ENCODE assay signal across 26 cellular contexts in genomic region chr15:65300924-65301441, GRCh38. TPM values are rescaled to one million over a fixed set of nuclear protein-coding genes. Genes with fewer than 3 reads are reported as not detected.
A peak's percentile ranks its signal among the peaks of the same experiment; 100 is the strongest.
DNase-seq lines count a peak whose midpoint lies in the region; ATAC-seq and TF ChIP-seq lines count a peak whose summit lies in the region.
"Had no signal": no experiment of that assay in that cellular context is flagged by ENCODE, and none has a peak within 500 bp of the region (broad histone marks: within the 10 kb centered on the region; RNA-seq: fewer than 3 reads in every experiment).

No MANE protein-coding gene starts in this region.

- ATAC-seq in Right ventricle myocardium inferior (no peak), T-helper 17 cell (no peak)
- ATAC-seq: body of pancreas; K562; stimulated activated memory B cell treated with anti-CD40 and anti-IgM and Interleukin-4, amounts not matched to agents 10 μg/mL and 1 μg/mL and 100 μg/mL, for 72 hours had no signal

- DNase-seq in Right ventricle myocardium inferior (ENCODE audit: missing footprints) (peak; percentile 61), cardiac septum (ENCODE audit: low spot score) (no peak), T-helper 17 cell (no peak), testis (peak; percentile 43), endothelial cell (ENCODE audit: low spot score) (no peak), hepatic stellate cell (ENCODE audit: low spot score) (no peak), NOMO-1 treated with dmso at 0.1 percent for 144 hours (lab: John Stamatoyannopoulos, UW; ENCODE audit: unreplicated experiment) (no peak)
- DNase-seq: DMS153, GOT3, heart right ventricle, NCI-H1694, NCI-H2171 treated with DMSO at 0.1 percent for 48 hours, Right ventricle myocardium superior had no signal

- H3K4me3 ChIP-seq in iPS-18c (ENCODE audit: insufficient read depth, low read depth, low read length) (peak overlapping the region; percentile 43), testis (peak overlapping the region; percentile 13 to 51)
- H3K4me3 ChIP-seq: body of pancreas, K562 had no signal

- WGBS in testis, 2 donors = 42 to 81% methylated on average over 4 to 36 of the region's 36 CpGs

- H3K36me3 Mint-ChIP-seq in T-helper 17 cell (ENCODE audit: low read depth) (no peaks in the 10 kb centered on the region), endothelial cell (ENCODE audit: low read depth, unreplicated experiment) (no peaks in the 10 kb centered on the region)
- H3K36me3 Mint-ChIP-seq: activated naive CD8-positive, alpha-beta T cell treated with anti-CD3 and anti-CD28 coated beads, Interleukin-2, amount 10 ng/mL, durations not matched to agents 7 days and 5 days; stimulated activated memory B cell treated with anti-CD40 and anti-IgM and Interleukin-4, amounts not matched to agents 10 μg/mL and 1 μg/mL and 100 μg/mL, for 72 hours had no signal

- H3K27me3 ChIP-seq in testis = no peaks in the 10 kb centered on the region
- H3K27me3 ChIP-seq: body of pancreas, heart right ventricle had no signal

- peak overlapping the region; percentile 96 for H3K27ac Mint-ChIP-seq in T-helper 17 cell
- H3K27ac Mint-ChIP-seq in endothelial cell (ENCODE audit: unreplicated experiment) = no peak overlapping the region

- H3K4me3 Mint-ChIP-seq in T-helper 17 cell (no peak overlapping the region), endothelial cell (ENCODE audit: unreplicated experiment) (no peak overlapping the region)

- H3K4me1 Mint-ChIP-seq in T-helper 17 cell = peaks cover 31% of the 10 kb centered on the region
- peaks cover 12% of the 10 kb centered on the region for H3K4me1 Mint-ChIP-seq in endothelial cell (ENCODE audit: unreplicated experiment)

- H3K9me3 Mint-ChIP-seq in endothelial cell (ENCODE audit: unreplicated experiment) = no peaks in the 10 kb centered on the region
- H3K9me3 Mint-ChIP-seq: activated CD4-positive, alpha-beta T cell treated with anti-CD3 and anti-CD28 coated beads, Interleukin-2, amount 10 ng/mL, durations not matched to agents 7 days and 5 days; activated naive CD8-positive, alpha-beta T cell treated with anti-CD3 and anti-CD28 coated beads, Interleukin-2, amount 10 ng/mL, durations not matched to agents 7 days and 5 days; stimulated activated memory B cell treated with anti-CD40 and anti-IgM and Interleukin-4, amounts not matched to agents 10 μg/mL and 1 μg/mL and 100 μg/mL, for 72 hours had no signal

- H3K9me3 ChIP-seq in T-helper 17 cell (ENCODE audit: control insufficient read depth, low read length, poor library complexity, severe bottlenecking) (no peaks in the 10 kb centered on the region), iPS-18c (ENCODE audit: control insufficient read depth, insufficient read depth, low read length) (no peaks in the 10 kb centered on the region), testis (no peaks in the 10 kb centered on the region)
- H3K9me3 ChIP-seq: body of pancreas, heart right ventricle had no signal

- H3K27ac ChIP-seq in testis = no peak overlapping the region
- H3K27ac ChIP-seq: heart right ventricle, parathyroid adenoma had no signal

- TF ChIP-seq POLR2A in testis (IDR thresholded peaks at IDR 0.05) = no peak

- no peaks in the 10 kb centered on the region for H3K36me3 ChIP-seq in testis (ENCODE audit: low read depth, missing control alignments)
- H3K36me3 ChIP-seq: heart right ventricle had no signal

- H3K4me1 ChIP-seq in testis = peaks cover 24% of the 10 kb centered on the region
- H3K4me1 ChIP-seq: parathyroid adenoma had no signal

- TF ChIP-seq CTCF in testis (IDR thresholded peaks at IDR 0.05) = no peak
- TF ChIP-seq CTCF in endothelial cell (IDR thresholded peaks at IDR 0.05; ENCODE audit: unreplicated experiment) = no peak

- intact Hi-C loops in Right ventricle myocardium inferior (cut with DNase I) = no loop called here
- intact Hi-C loops in cardiac septum (cut with DNase I) = loop anchor here (5.0 kb wide), 1 partner anchor 114 kb away; the partner anchor contains the start of gene CLPX
- intact Hi-C loops in testis (cut with DNase I; ENCODE audit: low total_unique reads) = no loop called here

- H3K27me3 Mint-ChIP-seq in T-helper 17 cell = no peaks in the 10 kb centered on the region
- peaks cover 7% of the 10 kb centered on the region for H3K27me3 Mint-ChIP-seq in endothelial cell (ENCODE audit: unreplicated experiment)
- H3K27me3 Mint-ChIP-seq: activated CD4-positive, alpha-beta T cell treated with anti-CD3 and anti-CD28 coated beads, Interleukin-2, amount 10 ng/mL, durations not matched to agents 7 days and 5 days; stimulated activated memory B cell treated with anti-CD40 and anti-IgM and Interleukin-4, amounts not matched to agents 10 μg/mL and 1 μg/mL and 100 μg/mL, for 72 hours had no signal

RNA-seq across cellular contexts. Expression of gene RNU5B-1, which starts 3.5 kb away (rescaled TPM):
- total RNA-seq in Right ventricle myocardium inferior (25.8 TPM), cardiac septum (29.8 TPM), T-helper 17 cell (not detected), testis (not detected), endothelial cell (ENCODE audit: unreplicated experiment) (not detected)
- polyA plus RNA-seq in testis (ENCODE audit: insufficient read depth, low read depth, low replicate concordance) = not detected
- total RNA-seq: body of pancreas, lung microvascular endothelial cell, myocyte, OCI-LY7 had no signal
- polyA plus RNA-seq: GM12878, heart right ventricle, K562, keratinocyte, thymus had no signal

RNA-seq across cellular contexts. Expression of gene RNU5A-1, which starts 5.1 kb away (rescaled TPM):
- not detected for total RNA-seq in Right ventricle myocardium inferior
- not detected for total RNA-seq in cardiac septum
- total RNA-seq in T-helper 17 cell = not detected
- not detected for total RNA-seq in testis
- polyA plus RNA-seq in testis (ENCODE audit: insufficient read depth, low read depth, low replicate concordance) = not detected
- total RNA-seq in endothelial cell (ENCODE audit: unreplicated experiment) = not detected
- total RNA-seq: activated CD4-positive, alpha-beta T cell treated with anti-CD3 and anti-CD28 coated beads, Interleukin-2, amount 10 ng/mL, durations not matched to agents 7 days and 5 days; activated naive CD8-positive, alpha-beta T cell treated with anti-CD3 and anti-CD28 coated beads, Interleukin-2, amount 10 ng/mL, durations not matched to agents 7 days and 5 days; body of pancreas; GM12878; heart right ventricle; K562; lung microvascular endothelial cell; myocyte; OCI-LY7; Right ventricle myocardium superior had no signal
- polyA plus RNA-seq: GM12878, heart right ventricle, K562, keratinocyte, thymus had no signal

RNA-seq across cellular contexts. Expression of gene PARP16, which starts 14.3 kb away (rescaled TPM):
- total RNA-seq in Right ventricle myocardium inferior = 4.9 TPM
- total RNA-seq in cardiac septum = 4.7 TPM
- total RNA-seq in T-helper 17 cell = 10 to 100 TPM; 11.5 to 13.8 TPM
- total RNA-seq in testis = 10 to 100 TPM; 24.3 to 30.9 TPM
- polyA plus RNA-seq in testis (ENCODE audit: insufficient read depth, low read depth, low replicate concordance) = 12.3 TPM
- 2.8 TPM for total RNA-seq in endothelial cell (ENCODE audit: unreplicated experiment)

Comparison
In these comparisons a context has a peak if more than half of its experiments do, and no peak if none do; other contexts are left out.
1. DNase-seq: peak in Right ventricle myocardium inferior (single experiment) and testis (single experiment); none in cardiac septum (single experiment), T-helper 17 cell (0 of 3), endothelial cell (single experiment), hepatic stellate cell (single experiment) and NOMO-1 treated with dmso at 0.1 percent for 144 hours (single experiment).